Comparison of ENCODE assay signal across 8 cellular contexts in genomic region chr2:190882831-190883582, GRCh38. TPM values are rescaled to one million over a fixed set of nuclear protein-coding genes. Genes with fewer than 3 reads are reported as not detected.
DNase-seq lines count a peak whose midpoint lies in the region; FAIRE-seq and TF ChIP-seq lines count a peak whose summit lies in the region.

No MANE protein-coding gene starts in this region.

- H3K14ac ChIP-seq in trophoblast cell (ENCODE audit: low read length): no peak overlapping the region

- peak overlapping the region; percentile 4 for H3K27ac Mint-ChIP-seq in endodermal cell

- H3K79me1 ChIP-seq in trophoblast cell (ENCODE audit: low read length): peaks cover 16% of the 10 kb centered on the region

- H3K9ac ChIP-seq in endodermal cell (ENCODE audit: extremely low read depth, low read length, poor library complexity, severe bottlenecking): peak overlapping the region; percentile 21
- no peak overlapping the region for H3K9ac ChIP-seq in trophoblast cell (ENCODE audit: low read length)

- H3K4ac ChIP-seq in trophoblast cell (ENCODE audit: low read depth, low read length): peak overlapping the region; percentile 79

- peaks cover 13% of the 10 kb centered on the region for H3K79me2 ChIP-seq in trophoblast cell (ENCODE audit: control insufficient read depth, insufficient read depth, low read length, poor library complexity)

- H3K9me3 Mint-ChIP-seq in endodermal cell: no peaks in the 10 kb centered on the region

- FAIRE-seq in GM18507 (lab: Jason Lieb, UNC) (peak; percentile 39), HTR-8/SVneo (lab: Jason Lieb, UNC) (no peak)

- DNase-seq in GM18507 (ENCODE audit: extremely low spot score, insufficient read length, low read depth) (no peak), OCI-M1 (lab: John Stamatoyannopoulos, UW) (peak; percentile 64), endodermal cell (no peak), trophoblast cell (peak in 1 of 2 donors; percentile 28), HTR-8/SVneo (ENCODE audit: insufficient read length, low spot score) (no peak), NCI-H526 (lab: John Stamatoyannopoulos, UW) (no peak), NCI-H345 treated with DMSO at 0.1 percent for 48 hours (lab: John Stamatoyannopoulos, UW; ENCODE audit: unreplicated experiment) (no peak)
- DNase-seq in stimulated activated naive CD4-positive, alpha-beta T cell treated with Interleukin-2 at 50 U/mL for 16 hours (lab: John Stamatoyannopoulos, UW): no peak

- H4K12ac ChIP-seq in trophoblast cell (ENCODE audit: low read depth, low read length): no peak overlapping the region

- H3K27me3 ChIP-seq in endodermal cell (ENCODE audit: control insufficient read depth, insufficient read depth, low read length, poor library complexity, severe bottlenecking): no peaks in the 10 kb centered on the region
- peaks cover 3% of the 10 kb centered on the region for H3K27me3 ChIP-seq in trophoblast cell (ENCODE audit: insufficient read depth, low read length)

- H4K8ac ChIP-seq in trophoblast cell (ENCODE audit: low read depth, low read length): no peak overlapping the region

- H3K18ac ChIP-seq in trophoblast cell (ENCODE audit: low read length): no peak overlapping the region

- 33 to 51% methylated on average over 3 of the region's 4 CpGs for WGBS in endodermal cell (ENCODE audit: insufficient coverage in 1 of 2, insufficient read length in 1 of 2), 2 experiments
- no CpG with 5 or more reads among the region's 4 CpGs for WGBS in trophoblast cell (ENCODE audit: extremely low coverage, insufficient coverage, insufficient read length)

- H2BK12ac ChIP-seq in trophoblast cell (ENCODE audit: low read length): no peak overlapping the region

- TF ChIP-seq CTCF in endodermal cell (conservative IDR thresholded peaks at IDR 0.05): no peak

- no peaks in the 10 kb centered on the region for H3K4me1 ChIP-seq in endodermal cell (ENCODE audit: control insufficient read depth, insufficient read depth, low read length)
- peaks cover 3 to 6% of the 10 kb centered on the region in 2 experiments for H3K4me1 ChIP-seq in trophoblast cell (ENCODE audit: control insufficient read depth in 1 of 2, insufficient read depth in 2 of 2, low read length in 2 of 2)

- no peak overlapping the region for H2BK5ac ChIP-seq in trophoblast cell (ENCODE audit: low read depth, low read length, poor library complexity)

- H2AFZ ChIP-seq in trophoblast cell (ENCODE audit: insufficient read depth, low read length, poor library complexity): no peak overlapping the region

- H3K9me3 ChIP-seq in endodermal cell (ENCODE audit: control insufficient read depth, low read length) (no peaks in the 10 kb centered on the region), trophoblast cell (ENCODE audit: insufficient read depth, low read depth, low read length) (no peaks in the 10 kb centered on the region)

- no peak overlapping the region for H3K23ac ChIP-seq in trophoblast cell (ENCODE audit: low read length)

- H3K4me3 Mint-ChIP-seq in endodermal cell: peak overlapping the region; percentile 77

- H3K27ac ChIP-seq in endodermal cell (ENCODE audit: low read depth, low read length) (no peak overlapping the region), trophoblast cell (ENCODE audit: low read depth, low read length) (no peak overlapping the region)

- peaks cover 3% of the 10 kb centered on the region for H3K36me3 Mint-ChIP-seq in endodermal cell (ENCODE audit: low read depth)

- H4K91ac ChIP-seq in trophoblast cell (ENCODE audit: low read depth, low read length): no peak overlapping the region

- H2BK120ac ChIP-seq in trophoblast cell (ENCODE audit: insufficient read depth, low read length, poor library complexity): no peak overlapping the region

- H3K4me1 Mint-ChIP-seq in endodermal cell: peaks cover 27% of the 10 kb centered on the region

- H2AK5ac ChIP-seq in trophoblast cell (ENCODE audit: low read length): no peak overlapping the region

- H3K36me3 ChIP-seq in endodermal cell (ENCODE audit: control insufficient read depth, insufficient read depth, low read length) (peaks cover 13% of the 10 kb centered on the region), trophoblast cell (ENCODE audit: control insufficient read depth in 1 of 2, insufficient read depth in 2 of 2, low read length in 2 of 2) (no peaks in the 10 kb centered on the region)

- peak overlapping the region; percentile 79 for H3K4me2 ChIP-seq in trophoblast cell (ENCODE audit: low read length)

- peak overlapping the region; percentile 84 for H3K4me3 ChIP-seq in endodermal cell (ENCODE audit: low read length)
- no peak overlapping the region for H3K4me3 ChIP-seq in trophoblast cell (ENCODE audit: low read depth, low read length)

- no peaks in the 10 kb centered on the region for H3K27me3 Mint-ChIP-seq in endodermal cell (ENCODE audit: insufficient read depth)

RNA-seq across cellular contexts. Expression of gene GLS, which starts 2.4 kb away (rescaled TPM):
- total RNA-seq in endodermal cell: 10 to 100 TPM; 47.2 to 99.3 TPM
- 34.8 TPM for polyA plus RNA-seq in endodermal cell (2013, experiment 1 of 2)
- polyA plus RNA-seq in endodermal cell (2013, experiment 2 of 2): 38.4 TPM
- 54.9 and 60.3 TPM in 2 replicates for polyA plus RNA-seq in trophoblast cell (2013)
